8 cellular contexts compared by ENCODE assay signal in the genomic region with DNA sequence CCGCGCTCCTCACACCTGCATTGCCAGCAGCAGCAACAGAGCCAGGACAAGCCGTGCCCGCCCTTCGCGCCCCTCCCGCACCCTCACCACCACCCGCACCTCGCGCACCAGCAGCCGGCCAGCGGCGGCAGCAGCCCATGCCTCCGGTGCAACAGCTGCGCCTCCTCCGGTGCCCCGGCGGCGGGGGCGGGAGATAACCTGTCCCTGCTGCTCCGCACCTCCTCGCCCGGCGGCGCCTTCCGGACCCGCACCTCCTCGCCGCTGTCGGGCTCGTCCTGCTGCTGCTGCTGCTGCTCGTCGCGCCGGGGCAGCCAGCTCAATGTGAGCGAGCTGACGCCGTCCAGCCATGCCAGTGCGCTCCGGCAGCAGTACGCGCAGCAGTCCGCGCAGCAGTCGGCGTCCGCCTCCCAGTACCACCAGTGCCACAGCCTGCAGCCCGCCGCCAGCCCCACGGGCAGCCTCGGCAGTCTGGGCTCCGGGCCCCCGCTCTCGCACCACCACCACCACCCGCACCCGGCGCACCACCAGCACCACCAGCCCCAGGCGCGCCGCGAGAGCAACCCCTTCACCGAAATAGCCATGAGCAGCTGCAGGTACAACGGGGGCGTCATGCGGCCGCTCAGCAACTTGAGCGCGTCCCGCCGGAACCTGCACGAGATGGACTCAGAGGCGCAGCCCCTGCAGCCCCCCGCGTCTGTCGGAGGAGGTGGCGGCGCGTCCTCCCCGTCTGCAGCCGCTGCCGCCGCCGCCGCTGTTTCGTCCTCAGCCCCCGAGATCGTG. TPM values are rescaled to one million over a fixed set of nuclear protein-coding genes. Genes with fewer than 3 reads are reported as not detected.
DNase-seq lines count a peak whose midpoint lies in the region; ATAC-seq and TF ChIP-seq lines count a peak whose summit lies in the region.

No MANE protein-coding gene starts in this region.

- H3K27ac ChIP-seq in SK-N-SH (ENCODE audit: low read depth in 2 of 2, low read length in 1 of 2), result no peak overlapping the region
- H3K27ac ChIP-seq in cardiac muscle cell, result no peak overlapping the region
- peak overlapping the region in 2 of 4 donors; percentile 37 to 40 for H3K27ac ChIP-seq in gastrocnemius medialis
- no peak overlapping the region for H3K27ac ChIP-seq in PC-9

- POLR2A ChIA-PET in SK-N-SH (lab: Yijun Ruan, JAX) (no interaction called here), PC-9 (lab: Charles Lee; ENCODE audit: unreplicated experiment) (no interaction called here)

- H3K9me3 ChIP-seq in SK-N-SH (no peaks in the 10 kb centered on the region), cardiac muscle cell (ENCODE audit: low read depth) (no peaks in the 10 kb centered on the region), gastrocnemius medialis (no peaks in the 10 kb centered on the region), PC-9 (ENCODE audit: insufficient read depth, low read depth) (no peaks in the 10 kb centered on the region)

- peak overlapping the region; percentile 50; the same call in 1 of the 2 replicates for H3K4me2 ChIP-seq in SK-N-SH
- no peak overlapping the region for H3K4me2 ChIP-seq in PC-9

- TF ChIP-seq POLR2A in gastrocnemius medialis (IDR thresholded peaks at IDR 0.05), result no peak

- DNase-seq in NCI-H82 (lab: John Stamatoyannopoulos, UW), result peak; percentile 53
- no peak for DNase-seq in NCI-H82 treated with DMSO at 0.1 percent for 48 hours (lab: John Stamatoyannopoulos, UW; ENCODE audit: unreplicated experiment)
- peak; percentile 48 for DNase-seq in SK-N-SH
- peak in 1 of 2 donors; percentile 71 for DNase-seq in cardiac muscle cell (ENCODE audit: low read depth in 1 of 2, low spot score in 1 of 2)
- DNase-seq in gastrocnemius medialis, result no peak
- no peak for DNase-seq in NK-92 treated with Interleukin-12 subunit alpha and Interleukin-12 subunit beta, amount 100 ng/mL, for 24 hours (lab: John Stamatoyannopoulos, UW)
- no peak for DNase-seq in PC-9

- no peaks in the 10 kb centered on the region for H3F3A ChIP-seq in SK-N-SH (replicated peaks; ENCODE audit: insufficient read depth)
- H3F3A ChIP-seq in PC-9 (ENCODE audit: insufficient read depth, low read depth), result no peaks in the 10 kb centered on the region

- CTCF ChIA-PET in SK-N-SH (lab: Yijun Ruan, JAX) (no interaction called here), PC-9 (lab: Charles Lee) (no interaction called here)

- H3K4me1 ChIP-seq in SK-N-SH (ENCODE audit: control insufficient read depth in 1 of 2, insufficient read depth in 2 of 2, low read depth in 1 of 2, low read length in 1 of 2) (no peaks in the 10 kb centered on the region), cardiac muscle cell (ENCODE audit: low read depth) (no peaks in the 10 kb centered on the region), gastrocnemius medialis (peaks cover 9 to 30% of the 10 kb centered on the region in 2 donors), PC-9 (replicated peaks; ENCODE audit: insufficient read depth) (no peaks in the 10 kb centered on the region)

- WGBS in SK-N-SH (ENCODE audit: low lambda C conversion rate), result 0% methylated on average over 2 of the region's 87 CpGs

- H3K9ac ChIP-seq in SK-N-SH, result no peak overlapping the region

- H2AFZ ChIP-seq in SK-N-SH (ENCODE audit: low read depth) (no peak overlapping the region), PC-9 (no peak overlapping the region)

- BruUV-seq in PC-9 (replicated peaks; lab: Mats Ljungman, UMichigan), result no TSS peak

- ATAC-seq in HG02610 (IDR thresholded peaks at IDR 0.05; ENCODE audit: unreplicated experiment) (peak; percentile 17), gastrocnemius medialis (peak; percentile 19 to 33)

- in situ Hi-C loops in gastrocnemius medialis (cut with MboI; ENCODE audit: low sequenced_read_pairs in 4 of 4), result no loop called here

- no peak for TF ChIP-seq RAD21 in SK-N-SH (IDR thresholded peaks at IDR 0.05; ENCODE audit: low read length)

- H3K27me3 ChIP-seq in SK-N-SH (ENCODE audit: insufficient read depth) (peaks cover 44% of the 10 kb centered on the region), cardiac muscle cell (peaks cover 43% of the 10 kb centered on the region), gastrocnemius medialis (peaks cover 0 to 26% (median 0%) of the 10 kb centered on the region in 3 donors), PC-9 (ENCODE audit: insufficient read depth, low read depth) (no peaks in the 10 kb centered on the region)

- H3K9me2 ChIP-seq in SK-N-SH (no peaks in the 10 kb centered on the region), PC-9 (ENCODE audit: insufficient read depth) (no peaks in the 10 kb centered on the region)

- H4K20me1 ChIP-seq in SK-N-SH (ENCODE audit: insufficient read depth) (no peaks in the 10 kb centered on the region), PC-9 (ENCODE audit: insufficient read depth) (no peaks in the 10 kb centered on the region)

- H3K36me3 ChIP-seq in SK-N-SH (replicated peaks in 1 of 2; ENCODE audit: control insufficient read depth in 1 of 2, insufficient read depth in 2 of 2, low read length in 1 of 2), result no peaks in the 10 kb centered on the region
- no peaks in the 10 kb centered on the region for H3K36me3 ChIP-seq in cardiac muscle cell
- H3K36me3 ChIP-seq in gastrocnemius medialis, result no peaks in the 10 kb centered on the region
- H3K36me3 ChIP-seq in PC-9 (ENCODE audit: low read depth), result no peaks in the 10 kb centered on the region

- intact Hi-C loops in gastrocnemius medialis (cut with DNase I; ENCODE audit: low total_unique reads) (no loop called here), PC-9 (cut with micrococcal nuclease; ENCODE audit: unreplicated experiment) (no loop called here)

- no peak for TF ChIP-seq CTCF in SK-N-SH (IDR thresholded peaks at IDR 0.05)
- TF ChIP-seq CTCF in cardiac muscle cell (IDR thresholded peaks at IDR 0.05; ENCODE audit: low read depth, low read length), result no peak
- no peak for TF ChIP-seq CTCF in gastrocnemius medialis (IDR thresholded peaks at IDR 0.05 in 4 of 5, conservative IDR thresholded peaks at IDR 0.05 in 1 of 5)
- no peak for TF ChIP-seq CTCF in PC-9 (conservative IDR thresholded peaks at IDR 0.05)

- H3K79me2 ChIP-seq in SK-N-SH (ENCODE audit: insufficient read depth) (no peaks in the 10 kb centered on the region), PC-9 (ENCODE audit: low read depth) (no peaks in the 10 kb centered on the region)

- peak overlapping the region in 1 of 2 experiments; percentile 28; a peak in 2 of 4 replicates for H3K4me3 ChIP-seq in SK-N-SH (ENCODE audit: low read depth in 2 of 2, low read length in 1 of 2)
- peak overlapping the region; percentile 51 for H3K4me3 ChIP-seq in cardiac muscle cell
- H3K4me3 ChIP-seq in gastrocnemius medialis, result peak overlapping the region; percentile 56 to 79 (median 74)
- no peak overlapping the region for H3K4me3 ChIP-seq in PC-9

- TF ChIP-seq EP300 in SK-N-SH (IDR thresholded peaks at IDR 0.05; ENCODE audit: borderline replicate concordance in 1 of 2, low read depth in 1 of 2, low read length in 1 of 2), result no peak

TF ChIP-seq in SK-N-SH, 30 proteins besides CTCF, POLR2A, EP300 and RAD21:
- TF ChIP-seq YY1 (IDR thresholded peaks at IDR 0.05; ENCODE audit: low read depth) (no peak), CHD2 (IDR thresholded peaks at IDR 0.05; ENCODE audit: low read length, partially characterized antibody) (no peak), TAF1 (IDR thresholded peaks at IDR 0.05; ENCODE audit: borderline replicate concordance, low read depth, low read length) (no peak), FOXM1 (IDR thresholded peaks at IDR 0.05; ENCODE audit: low read depth) (no peak), EZH2phosphoT487 (IDR thresholded peaks at IDR 0.05; ENCODE audit: borderline replicate concordance, low read depth) (no peak), RFX5 (IDR thresholded peaks at IDR 0.05; ENCODE audit: low read length) (no peak)
- TF ChIP-seq, protein P1, sequence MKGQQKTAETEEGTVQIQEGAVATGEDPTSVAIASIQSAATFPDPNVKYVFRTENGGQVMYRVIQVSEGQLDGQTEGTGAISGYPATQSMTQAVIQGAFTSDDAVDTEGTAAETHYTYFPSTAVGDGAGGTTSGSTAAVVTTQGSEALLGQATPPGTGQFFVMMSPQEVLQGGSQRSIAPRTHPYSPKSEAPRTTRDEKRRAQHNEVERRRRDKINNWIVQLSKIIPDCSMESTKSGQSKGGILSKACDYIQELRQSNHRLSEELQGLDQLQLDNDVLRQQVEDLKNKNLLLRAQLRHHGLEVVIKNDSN (IDR thresholded peaks at IDR 0.05; ENCODE audit: borderline replicate concordance, low read depth), result no peak
- TF ChIP-seq, protein P2, sequence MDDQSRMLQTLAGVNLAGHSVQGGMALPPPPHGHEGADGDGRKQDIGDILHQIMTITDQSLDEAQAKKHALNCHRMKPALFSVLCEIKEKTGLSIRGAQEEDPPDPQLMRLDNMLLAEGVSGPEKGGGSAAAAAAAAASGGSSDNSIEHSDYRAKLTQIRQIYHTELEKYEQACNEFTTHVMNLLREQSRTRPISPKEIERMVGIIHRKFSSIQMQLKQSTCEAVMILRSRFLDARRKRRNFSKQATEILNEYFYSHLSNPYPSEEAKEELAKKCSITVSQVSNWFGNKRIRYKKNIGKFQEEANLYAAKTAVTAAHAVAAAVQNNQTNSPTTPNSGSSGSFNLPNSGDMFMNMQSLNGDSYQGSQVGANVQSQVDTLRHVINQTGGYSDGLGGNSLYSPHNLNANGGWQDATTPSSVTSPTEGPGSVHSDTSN (IDR thresholded peaks at IDR 0.05), result no peak
- TF ChIP-seq, protein P3, sequence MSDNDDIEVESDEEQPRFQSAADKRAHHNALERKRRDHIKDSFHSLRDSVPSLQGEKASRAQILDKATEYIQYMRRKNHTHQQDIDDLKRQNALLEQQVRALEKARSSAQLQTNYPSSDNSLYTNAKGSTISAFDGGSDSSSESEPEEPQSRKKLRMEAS (IDR thresholded peaks at IDR 0.05; ENCODE audit: low read depth), result no peak

RNA-seq across cellular contexts. Expression of a gene that starts 0.5 kb away (rescaled TPM):
- polyA plus RNA-seq in SK-N-SH (2012; rRNA removed), result not detected in 2 replicates
- 0.01 TPM in 1 of 2 replicates, not detected in the other for polyA plus RNA-seq in SK-N-SH (2012; cell fraction: cytosol; rRNA removed)
- polyA plus RNA-seq in SK-N-SH (2012; cell fraction: nucleus; rRNA removed), result not detected in 2 replicates
- 31.4 and 44.9 TPM in 2 replicates for total RNA-seq in cardiac muscle cell
- polyA plus RNA-seq in cardiac muscle cell, result 13.5 and 17.6 TPM in 2 replicates
- under 1 TPM in 3 of 4 donors, not detected in 1; 0.16 to 0.93 (median 0.25) TPM for total RNA-seq in gastrocnemius medialis
- not detected in 2 replicates for total RNA-seq in PC-9 (2021)

Comparison
In these comparisons a context has a peak if more than half of its experiments do, and no peak if none do; other contexts are left out.
1. DNase-seq: peak in NCI-H82 (single experiment) and SK-N-SH (single experiment); none in NCI-H82 treated with DMSO at 0.1 percent for 48 hours (single experiment), gastrocnemius medialis (0 of 2), NK-92 treated with Interleukin-12 subunit alpha and Interleukin-12 subunit beta, amount 100 ng/mL, for 24 hours (single experiment) and PC-9 (0 of 2).
2. RNA of a gene that starts 0.5 kb away (total RNA-seq): 31.4 to 44.9 TPM in cardiac muscle cell; 0.16 to 0.93 TPM in gastrocnemius medialis and not detected in PC-9; every median in the first group is over 10 times any median in the second.